In the genomic region with DNA sequence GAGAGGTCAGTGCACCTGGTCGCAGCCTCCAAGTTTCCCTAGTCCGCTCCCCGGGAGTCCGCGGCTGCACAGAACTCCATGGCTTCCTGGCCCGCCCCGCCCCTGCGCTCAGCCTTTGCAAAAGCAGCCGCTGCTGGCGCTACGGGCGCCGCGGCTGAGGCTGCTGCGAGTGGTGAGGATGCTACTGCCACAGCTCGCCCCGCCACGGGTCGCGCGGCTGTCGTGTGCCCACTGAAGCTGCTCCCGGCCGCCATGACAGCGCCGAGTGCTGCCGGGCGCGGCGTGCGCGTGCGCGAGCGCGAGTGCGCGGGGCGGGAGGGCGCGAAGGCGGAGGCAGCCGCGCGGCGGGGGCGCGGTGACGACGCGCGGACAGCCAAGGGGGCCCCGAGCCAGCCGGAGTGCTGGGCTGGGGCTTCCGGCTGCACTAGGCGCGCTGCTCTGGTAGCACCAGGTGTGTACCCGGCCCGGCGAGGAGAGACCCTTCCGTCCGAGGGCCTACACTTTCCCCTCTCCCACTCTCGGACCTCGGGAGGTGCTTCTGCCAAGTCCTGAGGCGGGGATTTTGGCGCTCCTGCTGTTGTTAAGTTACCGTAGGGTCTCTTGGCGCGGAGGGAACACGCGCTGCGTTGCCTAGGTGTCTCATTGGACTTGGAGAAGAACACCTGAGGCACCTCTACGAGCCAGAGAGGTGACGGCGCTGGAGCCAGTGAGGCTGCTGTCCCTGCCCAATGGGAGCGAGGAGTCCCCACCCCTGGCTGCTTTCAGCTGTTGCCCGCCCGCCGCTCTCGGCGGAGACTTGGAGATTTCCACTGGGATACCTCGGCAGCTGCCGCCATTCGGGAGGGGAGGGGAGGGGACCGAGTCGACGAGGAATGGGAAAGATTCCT, we compare ENCODE assay signal across 8 cellular contexts. TPM values are rescaled to one million over a fixed set of nuclear protein-coding genes. Genes with fewer than 3 reads are reported as not detected.
DNase-seq lines count a peak whose midpoint lies in the region; ATAC-seq and TF ChIP-seq lines count a peak whose summit lies in the region.

No MANE protein-coding gene starts in this region.

- H3K9ac ChIP-seq in SK-N-SH (peak overlapping the region; percentile 83), trophoblast cell (ENCODE audit: low read length) (peak overlapping the region; percentile 90)

- TF ChIP-seq CTCF in GM12864 (IDR thresholded peaks at IDR 0.05; ENCODE audit: low read depth, low read length, missing control alignments): no peak
- no peak for TF ChIP-seq CTCF in NB4 (IDR thresholded peaks at IDR 0.05; ENCODE audit: low read depth, low read length)
- TF ChIP-seq CTCF in SK-N-SH (IDR thresholded peaks at IDR 0.05): no peak
- no peak for TF ChIP-seq CTCF in transverse colon (IDR thresholded peaks at IDR 0.05)

- intact Hi-C loops in cardiac septum (cut with DNase I) (loop anchor here (1.0 kb wide), 1 partner anchor 84 kb away; a partner anchor contains a TSS), transverse colon (cut with DNase I; ENCODE audit: low total_unique reads) (no loop called here)

- peak; percentile 35 for DNase-seq in GM12864 (ENCODE audit: low read depth)
- peak; percentile 81 for DNase-seq in NB4 (ENCODE audit: low read depth)
- peak; percentile 94 for DNase-seq in SK-N-SH
- DNase-seq in activated naive CD8-positive, alpha-beta T cell treated with anti-CD3 and anti-CD28 coated beads for 36 hours: peak; percentile 93
- DNase-seq in cardiac septum (ENCODE audit: low spot score): peak; percentile 86
- peak; percentile 93 to 98 for DNase-seq in trophoblast cell
- DNase-seq in transverse colon: peak; percentile 82

- WGBS in SK-N-SH (ENCODE audit: low lambda C conversion rate): 2% methylated on average over 19 of the region's 87 CpGs
- no CpG with 5 or more reads among the region's 87 CpGs for WGBS in trophoblast cell (ENCODE audit: extremely low coverage, insufficient coverage, insufficient read length)
- WGBS in transverse colon (ENCODE audit: low coverage in 1 of 2), 2 donors: 0% methylated on average over 13 of the region's 87 CpGs; no CpG with 5 or more reads in 1 of the 2 donors

- no peaks in the 10 kb centered on the region for H3K27me3 ChIP-seq in SK-N-SH (ENCODE audit: insufficient read depth)
- H3K27me3 ChIP-seq in trophoblast cell (ENCODE audit: insufficient read depth, low read length): no peaks in the 10 kb centered on the region
- H3K27me3 ChIP-seq in transverse colon: no peaks in the 10 kb centered on the region

- peaks cover 2% of the 10 kb centered on the region for H3F3A ChIP-seq in SK-N-SH (replicated peaks; ENCODE audit: insufficient read depth)

- H2BK120ac ChIP-seq in trophoblast cell (ENCODE audit: insufficient read depth, low read length, poor library complexity): peak overlapping the region; percentile 88

- TF ChIP-seq EP300 in SK-N-SH (IDR thresholded peaks at IDR 0.05; ENCODE audit: borderline replicate concordance in 1 of 2, low read depth in 1 of 2, low read length in 1 of 2): no peak
- TF ChIP-seq EP300 in transverse colon (IDR thresholded peaks at IDR 0.05; ENCODE audit: low read depth): no peak

- H3K79me1 ChIP-seq in trophoblast cell (ENCODE audit: low read length): peaks cover 13% of the 10 kb centered on the region

- H3K79me2 ChIP-seq in SK-N-SH (ENCODE audit: insufficient read depth) (peaks cover 9% of the 10 kb centered on the region; the same call in 1 of the 2 replicates), trophoblast cell (ENCODE audit: control insufficient read depth, insufficient read depth, low read length, poor library complexity) (peaks cover 8% of the 10 kb centered on the region)

- ATAC-seq in HG02571 (IDR thresholded peaks at IDR 0.05; ENCODE audit: unreplicated experiment): peak; percentile 60

- H3K4me1 Mint-ChIP-seq in activated naive CD8-positive, alpha-beta T cell treated with anti-CD3 and anti-CD28 coated beads for 36 hours: peaks cover 23% of the 10 kb centered on the region

- no peak for TF ChIP-seq RAD21 in SK-N-SH (IDR thresholded peaks at IDR 0.05; ENCODE audit: low read length)

- no peaks in the 10 kb centered on the region for H4K20me1 ChIP-seq in SK-N-SH (ENCODE audit: insufficient read depth)

- peak overlapping the region; percentile 95 for H4K91ac ChIP-seq in trophoblast cell (ENCODE audit: low read depth, low read length)

- CTCF ChIA-PET in SK-N-SH (lab: Yijun Ruan, JAX): interaction anchor here (1.0 kb wide), 1 partner anchor 12 kb away, joined by 3 read pairs; no protein-coding TSS in a partner anchor

- H2AK5ac ChIP-seq in trophoblast cell (ENCODE audit: low read length): peak overlapping the region; percentile 27

- H2AFZ ChIP-seq in SK-N-SH (ENCODE audit: low read depth): peak overlapping the region; percentile 100
- H2AFZ ChIP-seq in trophoblast cell (ENCODE audit: insufficient read depth, low read length, poor library complexity): peak overlapping the region; percentile 98

- H3K36me3 ChIP-seq in SK-N-SH (replicated peaks in 1 of 2; ENCODE audit: control insufficient read depth in 1 of 2, insufficient read depth in 2 of 2, low read length in 1 of 2) (no peaks in the 10 kb centered on the region), trophoblast cell (ENCODE audit: control insufficient read depth in 1 of 2, insufficient read depth in 2 of 2, low read length in 2 of 2) (no peaks in the 10 kb centered on the region), transverse colon (no peaks in the 10 kb centered on the region)

- H2BK5ac ChIP-seq in trophoblast cell (ENCODE audit: low read depth, low read length, poor library complexity): peak overlapping the region; percentile 95

- H3K27ac ChIP-seq in SK-N-SH (ENCODE audit: low read depth in 2 of 2, low read length in 1 of 2): peak overlapping the region; percentile 76 to 88
- H3K27ac ChIP-seq in trophoblast cell (ENCODE audit: low read depth, low read length): peak overlapping the region; percentile 98
- peak overlapping the region; percentile 98 to 99 (median 99) for H3K27ac ChIP-seq in transverse colon

- peak overlapping the region; percentile 97 for H3K14ac ChIP-seq in trophoblast cell (ENCODE audit: low read length)

- TF ChIP-seq POLR2A in NB4 (IDR thresholded peaks at IDR 0.05; ENCODE audit: extremely low read depth, insufficient read length) (peak; percentile 89), transverse colon (IDR thresholded peaks at IDR 0.05) (peak; percentile 85)

- POLR2A ChIA-PET in SK-N-SH (lab: Yijun Ruan, JAX): interaction anchor here (0.6 kb wide), 1 partner anchor 83 kb away, joined by 3 read pairs; a partner anchor contains a TSS

- peak overlapping the region; percentile 55 for H3K4ac ChIP-seq in trophoblast cell (ENCODE audit: low read depth, low read length)

- peak overlapping the region; percentile 99 for H3K27ac Mint-ChIP-seq in activated naive CD8-positive, alpha-beta T cell treated with anti-CD3 and anti-CD28 coated beads for 36 hours

- H3K9me3 ChIP-seq in SK-N-SH: no peaks in the 10 kb centered on the region
- H3K9me3 ChIP-seq in trophoblast cell (ENCODE audit: insufficient read depth, low read depth, low read length): no peaks in the 10 kb centered on the region
- no peaks in the 10 kb centered on the region for H3K9me3 ChIP-seq in transverse colon

- peak overlapping the region; percentile 100 for H3K4me3 Mint-ChIP-seq in activated naive CD8-positive, alpha-beta T cell treated with anti-CD3 and anti-CD28 coated beads for 36 hours

- H3K36me3 Mint-ChIP-seq in activated naive CD8-positive, alpha-beta T cell treated with anti-CD3 and anti-CD28 coated beads for 36 hours: peaks cover 24% of the 10 kb centered on the region

- H4K8ac ChIP-seq in trophoblast cell (ENCODE audit: low read depth, low read length): peak overlapping the region; percentile 98

- no peak overlapping the region for H3K23ac ChIP-seq in trophoblast cell (ENCODE audit: low read length)

- H3K4me3 ChIP-seq in GM12864 (ENCODE audit: low read depth, low read length): peak overlapping the region; percentile 90
- H3K4me3 ChIP-seq in NB4 (ENCODE audit: low read depth, low read length): peak overlapping the region; percentile 81
- H3K4me3 ChIP-seq in SK-N-SH (ENCODE audit: low read depth in 2 of 2, low read length in 1 of 2): peak overlapping the region; percentile 82 to 85
- H3K4me3 ChIP-seq in trophoblast cell (ENCODE audit: low read depth, low read length): peak overlapping the region; percentile 99
- H3K4me3 ChIP-seq in transverse colon: peak overlapping the region; percentile 89 to 100 (median 92)

- H2BK12ac ChIP-seq in trophoblast cell (ENCODE audit: low read length): peak overlapping the region; percentile 34

- H3K9me3 Mint-ChIP-seq in activated naive CD8-positive, alpha-beta T cell treated with anti-CD3 and anti-CD28 coated beads for 36 hours: no peaks in the 10 kb centered on the region

- H3K9me2 ChIP-seq in SK-N-SH: no peaks in the 10 kb centered on the region

- H3K27me3 Mint-ChIP-seq in activated naive CD8-positive, alpha-beta T cell treated with anti-CD3 and anti-CD28 coated beads for 36 hours: peaks cover 3% of the 10 kb centered on the region

- peak overlapping the region; percentile 96 for H3K18ac ChIP-seq in trophoblast cell (ENCODE audit: low read length)

- H3K4me2 ChIP-seq in SK-N-SH: peak overlapping the region; percentile 92
- H3K4me2 ChIP-seq in trophoblast cell (ENCODE audit: low read length): peak overlapping the region; percentile 94

- peak overlapping the region; percentile 88 for H4K12ac ChIP-seq in trophoblast cell (ENCODE audit: low read depth, low read length)

- H3K4me1 ChIP-seq in SK-N-SH (ENCODE audit: control insufficient read depth in 1 of 2, insufficient read depth in 2 of 2, low read depth in 1 of 2, low read length in 1 of 2): peaks cover 6 to 12% of the 10 kb centered on the region in 2 experiments; a peak in 3 of 4 replicates
- H3K4me1 ChIP-seq in trophoblast cell (ENCODE audit: control insufficient read depth in 1 of 2, insufficient read depth in 2 of 2, low read length in 2 of 2): peaks cover 0 to 2% of the 10 kb centered on the region in 2 experiments
- H3K4me1 ChIP-seq in transverse colon: peaks cover 3 to 27% (median 15%) of the 10 kb centered on the region in 4 donors

- in situ Hi-C loops in transverse colon (cut with MboI; ENCODE audit: low pct_ligation_motif_present in 1 of 4, low pct_unique_long_range_greater_than_20kb in 1 of 4, low sequenced_read_pairs in 3 of 4): no loop called here

TF ChIP-seq in SK-N-SH, 30 proteins besides CTCF, POLR2A, EP300 and RAD21 (continues in another document):
- TF ChIP-seq, protein P1, sequence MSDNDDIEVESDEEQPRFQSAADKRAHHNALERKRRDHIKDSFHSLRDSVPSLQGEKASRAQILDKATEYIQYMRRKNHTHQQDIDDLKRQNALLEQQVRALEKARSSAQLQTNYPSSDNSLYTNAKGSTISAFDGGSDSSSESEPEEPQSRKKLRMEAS (IDR thresholded peaks at IDR 0.05; ENCODE audit: low read depth): 0 out of 2 replicates have a peak, but pooled peaks have one; percentile 41
- peak; percentile 86 for TF ChIP-seq NRF1 (IDR thresholded peaks at IDR 0.05; ENCODE audit: low read depth, low read length)

RNA-seq across cellular contexts. Expression of a gene that starts 0.6 kb away (rescaled TPM):
- 11.4 and 14.5 TPM in 2 replicates for polyA plus RNA-seq in SK-N-SH (2012; rRNA removed)
- polyA plus RNA-seq in SK-N-SH (2012; cell fraction: cytosol; rRNA removed): 11.6 and 13.7 TPM in 2 replicates
- 11.9 and 14.3 TPM in 2 replicates for polyA plus RNA-seq in SK-N-SH (2012; cell fraction: nucleus; rRNA removed)
- 10 to 100 TPM; 52.5 to 61.2 TPM for total RNA-seq in activated naive CD8-positive, alpha-beta T cell treated with anti-CD3 and anti-CD28 coated beads for 36 hours
- 22.7 TPM for total RNA-seq in cardiac septum
- 12.4 and 12.6 TPM in 2 replicates for polyA plus RNA-seq in trophoblast cell (2013)
- total RNA-seq in transverse colon: 100 to 1,000 TPM in 3 of 4 donors, 10 to 100 TPM in 1; 82.7 to 125 (median 112) TPM

Comparison
In these comparisons a context has a peak if more than half of its experiments do, and no peak if none do; other contexts are left out.
1. Peak in every context shown above with its lines: DNase-seq, ATAC-seq, H3K4me3 ChIP-seq and H3K27ac ChIP-seq.
2. DNase-seq: peak in every context shown above with its lines; median percentile 96 in trophoblast cell; 94 in SK-N-SH; 93 in activated naive CD8-positive, alpha-beta T cell treated with anti-CD3 and anti-CD28 coated beads for 36 hours; 86 in cardiac septum; 82 in transverse colon; 81 in NB4; 35 in GM12864.